Comparison of ENCODE assay signal across 8 cellular contexts in genomic region chr19:10602330-10603083, GRCh38. TPM values are rescaled to one million over a fixed set of nuclear protein-coding genes. Genes with fewer than 3 reads are reported as not detected.
A peak's percentile ranks its signal among the peaks of the same experiment; 100 is the strongest.
DNase-seq lines count a peak whose midpoint lies in the region; ATAC-seq and TF ChIP-seq lines count a peak whose summit lies in the region.

No MANE protein-coding gene starts in this region.

- peak; percentile 69 for TF ChIP-seq POLR2A in GM19099 (IDR thresholded peaks at IDR 0.05; ENCODE audit: extremely low read depth, insufficient read length, low read depth)

- no peaks in the 10 kb centered on the region for H3K27me3 Mint-ChIP-seq in naive B cell

- peaks cover 0 to 8% of the 10 kb centered on the region in 2 donors for H3K36me3 Mint-ChIP-seq in naive B cell
- peaks cover 14% of the 10 kb centered on the region for H3K36me3 Mint-ChIP-seq in stimulated activated effector memory CD8-positive, alpha-beta T cell treated with anti-CD3 and anti-CD28 coated beads, Interleukin-12 subunit alpha, Interleukin-12 subunit beta, amount 100 ng/mL, for 72 hours

- peaks cover 16% of the 10 kb centered on the region for H3K4me1 ChIP-seq in Panc1 (ENCODE audit: control insufficient read depth, insufficient read depth, low read length)

- no peaks in the 10 kb centered on the region for H3K9me3 Mint-ChIP-seq in naive B cell
- no peaks in the 10 kb centered on the region for H3K9me3 Mint-ChIP-seq in stimulated activated effector memory CD8-positive, alpha-beta T cell treated with anti-CD3 and anti-CD28 coated beads, Interleukin-12 subunit alpha, Interleukin-12 subunit beta, amount 100 ng/mL, for 72 hours

- H3K27me3 ChIP-seq in Panc1 (ENCODE audit: control insufficient read depth, insufficient read depth, low read length), result no peaks in the 10 kb centered on the region

- TF ChIP-seq CTCF in Panc1 (IDR thresholded peaks at IDR 0.05), result no peak

- in situ Hi-C loops in Panc1 (cut with HindIII; ENCODE audit: low pct_unique_long_range_greater_than_20kb, low sequenced_read_pairs), result no loop called here

- peak; percentile 82 for DNase-seq in Ammon's horn (ENCODE audit: low spot score)
- peak; percentile 84 for DNase-seq in HPDE6-E6E7 (ENCODE audit: extremely low spot score)
- no peak for DNase-seq in Panc1 (ENCODE audit: low read depth, low spot score)
- peak; percentile 83 for DNase-seq in activated T-helper 1 cell treated with Interleukin-2 at 50 U/mL for 16 hours (ENCODE audit: low read depth)
- DNase-seq in fibroblast of gingiva (ENCODE audit: low read depth), result peak; percentile 60
- DNase-seq in naive B cell, result peak; percentile 82
- DNase-seq in stimulated activated effector memory CD8-positive, alpha-beta T cell treated with anti-CD3 and anti-CD28 coated beads, Interleukin-12 subunit alpha, Interleukin-12 subunit beta, amount 100 ng/mL, for 72 hours (ENCODE audit: low spot score in 2 of 2), result peak; percentile 84 to 86

- intact Hi-C loops in Panc1 (cut with micrococcal nuclease; ENCODE audit: unreplicated experiment), result no loop called here

- peak overlapping the region; percentile 88 to 100 (median 99) for H3K4me3 Mint-ChIP-seq in naive B cell
- peak overlapping the region; percentile 90 for H3K4me3 Mint-ChIP-seq in stimulated activated effector memory CD8-positive, alpha-beta T cell treated with anti-CD3 and anti-CD28 coated beads, Interleukin-12 subunit alpha, Interleukin-12 subunit beta, amount 100 ng/mL, for 72 hours

- peak overlapping the region; percentile 63 to 71 for H3K4me3 ChIP-seq in Panc1 (ENCODE audit: low read depth in 2 of 2, low read length in 2 of 2)

- no peaks in the 10 kb centered on the region for H3K36me3 ChIP-seq in Panc1 (ENCODE audit: control insufficient read depth, insufficient read depth, low read length)

- peak; percentile 98 for ATAC-seq in Panc1
- peak; percentile 61 to 68 for ATAC-seq in naive B cell (ENCODE audit: low read depth in 2 of 2)
- peak; percentile 88 for ATAC-seq in stimulated activated effector memory CD8-positive, alpha-beta T cell treated with anti-CD3 and anti-CD28 coated beads, Interleukin-12 subunit alpha, Interleukin-12 subunit beta, amount 100 ng/mL, for 72 hours

- H3K27ac ChIP-seq in Panc1 (ENCODE audit: low read length), result peak overlapping the region; percentile 68

- CTCF ChIA-PET in Panc1 (lab: Charles Lee), result interaction anchor here (0.8 kb wide), 1 partner anchor 42 kb away, joined by 13 read pairs; no protein-coding TSS in a partner anchor

- H3K27ac Mint-ChIP-seq in naive B cell, result peak overlapping the region; percentile 97 to 100 (median 100)
- peak overlapping the region; percentile 91 for H3K27ac Mint-ChIP-seq in stimulated activated effector memory CD8-positive, alpha-beta T cell treated with anti-CD3 and anti-CD28 coated beads, Interleukin-12 subunit alpha, Interleukin-12 subunit beta, amount 100 ng/mL, for 72 hours

- no peaks in the 10 kb centered on the region for H3K9me3 ChIP-seq in Panc1 (ENCODE audit: control insufficient read depth, insufficient read depth, low read depth, low read length)

- BruUV-seq in Panc1 (replicated peaks; lab: Mats Ljungman, UMichigan), result no TSS peak

- peaks cover 24 to 62% (median 44%) of the 10 kb centered on the region in 3 donors for H3K4me1 Mint-ChIP-seq in naive B cell
- H3K4me1 Mint-ChIP-seq in stimulated activated effector memory CD8-positive, alpha-beta T cell treated with anti-CD3 and anti-CD28 coated beads, Interleukin-12 subunit alpha, Interleukin-12 subunit beta, amount 100 ng/mL, for 72 hours, result peaks cover 18% of the 10 kb centered on the region

- POLR2A ChIA-PET in Panc1 (lab: Charles Lee), result interaction anchor here (0.5 to 0.7 kb wide), 5 partner anchors 22 to 473 kb away, joined by 3 to 11 read pairs (median 5); no protein-coding TSS in a partner anchor

RNA-seq across cellular contexts. Expression of gene AP1M2, which starts 15.4 kb away (rescaled TPM):
- total RNA-seq in Panc1 (2021; ENCODE audit: unreplicated experiment), result 10.1 TPM
- polyA plus RNA-seq in Panc1 (2012; ENCODE audit: insufficient read length), result 7.0 TPM
- polyA plus RNA-seq in naive B cell (ENCODE audit: low read depth in 6 of 6), result under 1 TPM in 2 of 6 donors, not detected in 4; 0.66 to 0.94 TPM

RNA-seq across cellular contexts. Expression of gene SLC44A2, which starts 22.8 kb away (rescaled TPM):
- total RNA-seq in Panc1 (2021; ENCODE audit: unreplicated experiment), result 31.5 TPM
- polyA plus RNA-seq in Panc1 (2012; ENCODE audit: insufficient read length), result 36.8 TPM
- 100 to 1,000 TPM; 290 to 499 (median 313) TPM for polyA plus RNA-seq in naive B cell (ENCODE audit: low read depth in 6 of 6)

RNA-seq across cellular contexts. Expression of gene CDKN2D, which starts 33.7 kb away (rescaled TPM):
- 7.3 TPM for total RNA-seq in Panc1 (2021; ENCODE audit: unreplicated experiment)
- 7.3 TPM for polyA plus RNA-seq in Panc1 (2012; ENCODE audit: insufficient read length)
- 100 to 1,000 TPM; 110 to 209 (median 153) TPM for polyA plus RNA-seq in naive B cell (ENCODE audit: low read depth in 6 of 6)

RNA-seq across cellular contexts. Expression of gene KRI1, which starts 36.7 kb away (rescaled TPM):
- total RNA-seq in Panc1 (2021; ENCODE audit: unreplicated experiment), result 34.5 TPM
- 48.0 TPM for polyA plus RNA-seq in Panc1 (2012; ENCODE audit: insufficient read length)
- 10 to 100 TPM; 10.6 to 47.6 (median 16.5) TPM for polyA plus RNA-seq in naive B cell (ENCODE audit: low read depth in 6 of 6)

RNA-seq across cellular contexts. Expression of gene ILF3, which starts 51.6 kb away (rescaled TPM):
- 365 TPM for total RNA-seq in Panc1 (2021; ENCODE audit: unreplicated experiment)
- polyA plus RNA-seq in Panc1 (2012; ENCODE audit: insufficient read length), result 225 TPM
- 10 to 100 TPM; 34.2 to 95.0 (median 71.6) TPM for polyA plus RNA-seq in naive B cell (ENCODE audit: low read depth in 6 of 6)
